In the genomic region with DNA sequence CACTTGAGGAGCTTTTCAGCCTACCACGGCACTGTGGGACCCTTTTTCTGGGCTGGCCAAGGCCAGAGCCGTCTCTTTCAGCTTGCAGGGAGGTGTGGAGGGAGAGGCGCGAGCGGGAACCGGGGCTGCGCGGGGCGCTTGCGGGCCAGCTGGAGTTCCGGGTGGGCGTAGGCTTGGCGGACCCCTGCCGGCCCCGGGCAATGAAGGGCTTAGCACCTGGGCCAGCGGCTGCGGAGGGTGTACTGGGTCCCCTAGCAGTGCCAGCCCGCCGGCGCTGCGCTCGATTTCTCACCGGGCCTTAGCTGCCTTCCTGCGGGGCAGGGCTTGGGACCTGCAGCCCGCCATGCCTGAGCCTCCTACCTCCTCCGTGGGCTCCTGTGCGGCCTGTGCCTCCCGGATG, we compare ENCODE assay signal across 1 cellular context. TPM values are rescaled to one million over a fixed set of nuclear protein-coding genes. Genes with fewer than 3 reads are reported as not detected.
"Had no signal": no experiment of that assay in that cellular context is flagged by ENCODE, and none has a peak within 500 bp of the region (broad histone marks: within the 10 kb centered on the region; RNA-seq: fewer than 3 reads in every experiment).

No MANE protein-coding gene starts in this region.

RNA-seq across cellular contexts. Expression of a gene that starts 25.9 kb away (rescaled TPM):
- polyA plus RNA-seq: immature natural killer cell had no signal
